Comparison of ENCODE assay signal across 8 cellular contexts in genomic region chr2:197191177-197191947, GRCh38.
DNase-seq lines count a peak whose midpoint lies in the region; ATAC-seq, FAIRE-seq and TF ChIP-seq lines count a peak whose summit lies in the region.

No MANE protein-coding gene starts in this region.

- ATAC-seq in heart left ventricle (no peak), right cardiac atrium (no peak), HG02759 (IDR thresholded peaks at IDR 0.05; ENCODE audit: unreplicated experiment) (peak; percentile 67), HG03565 (IDR thresholded peaks at IDR 0.05; ENCODE audit: unreplicated experiment) (no peak)

- in situ Hi-C loops in astrocyte of the cerebellum (cut with HindIII; ENCODE audit: low sequenced_read_pairs) = loop anchor here (5.0 kb wide), 2 partner anchors 106 to 186 kb away; no protein-coding TSS in a partner anchor

- no peaks in the 10 kb centered on the region for H3K9me1 ChIP-seq in keratinocyte (ENCODE audit: control insufficient read depth, extremely low read depth, insufficient read depth, low read length)

- H3K4me3 ChIP-seq in heart left ventricle (no peak overlapping the region), right cardiac atrium (ENCODE audit: low read length) (no peak overlapping the region), astrocyte of the cerebellum (ENCODE audit: low read depth, low read length) (no peak overlapping the region), keratinocyte (ENCODE audit: control insufficient read depth in 2 of 3, extremely low read depth in 1 of 3, insufficient read depth in 2 of 3, low read depth in 1 of 3, low read length in 3 of 3) (no peak overlapping the region), thyroid gland (replicated peaks in 1 of 3) (no peak overlapping the region)

- TF ChIP-seq CTCF in heart left ventricle (IDR thresholded peaks at IDR 0.05) (peak; percentile 55 to 80 (median 72)), astrocyte of the cerebellum (IDR thresholded peaks at IDR 0.05; ENCODE audit: low read depth, low read length, missing control alignments) (peak; percentile 46), keratinocyte (optimal IDR thresholded peaks at IDR 0.05 in 1 of 3, IDR thresholded peaks at IDR 0.05 in 1 of 3, conservative IDR thresholded peaks at IDR 0.05 in 1 of 3; ENCODE audit: extremely low read depth in 1 of 3, insufficient read depth in 2 of 3, low read length in 3 of 3) (peak in 2 of 3 experiments; percentile 34 to 51), thyroid gland (IDR thresholded peaks at IDR 0.05) (peak; percentile 33 to 81 (median 54))

- no peaks in the 10 kb centered on the region for H3K79me2 ChIP-seq in keratinocyte (ENCODE audit: control insufficient read depth, insufficient read depth, low read length)

- no peaks in the 10 kb centered on the region for H3K36me3 ChIP-seq in heart left ventricle
- H3K36me3 ChIP-seq in keratinocyte (ENCODE audit: control insufficient read depth in 2 of 2, extremely low read depth in 1 of 2, insufficient read depth in 2 of 2, low read length in 2 of 2) = no peaks in the 10 kb centered on the region
- no peaks in the 10 kb centered on the region for H3K36me3 ChIP-seq in thyroid gland

- dilution Hi-C loops in keratinocyte (cut with MboI; ENCODE audit: extremely low pct_ligation_motif_present, low sequenced_read_pairs) = loop anchor here (25.0 kb wide), 1 partner anchor 171 kb away; no protein-coding TSS in a partner anchor

- no peak overlapping the region for H3K9ac ChIP-seq in keratinocyte (ENCODE audit: control insufficient read depth, extremely low read depth, insufficient read depth, low read length)

- H3K4me1 ChIP-seq in heart left ventricle = peaks cover 0 to 24% (median 11%) of the 10 kb centered on the region in 12 donors
- H3K4me1 ChIP-seq in right cardiac atrium (ENCODE audit: control insufficient read depth, insufficient read depth, low read length) = peaks cover 4% of the 10 kb centered on the region
- H3K4me1 ChIP-seq in keratinocyte (ENCODE audit: control insufficient read depth, extremely low read depth, insufficient read depth, low read length) = no peaks in the 10 kb centered on the region
- peaks cover 0 to 3% of the 10 kb centered on the region in 2 donors for H3K4me1 ChIP-seq in thyroid gland

- H3K27ac ChIP-seq in heart left ventricle = peak overlapping the region in 1 of 12 donors; percentile 18
- no peak overlapping the region for H3K27ac ChIP-seq in right cardiac atrium (ENCODE audit: low read length)
- H3K27ac ChIP-seq in keratinocyte (ENCODE audit: control insufficient read depth, insufficient read depth, low read length) = no peak overlapping the region
- H3K27ac ChIP-seq in thyroid gland = no peak overlapping the region

- H3K9me3 ChIP-seq in heart left ventricle (no peaks in the 10 kb centered on the region), right cardiac atrium (ENCODE audit: control insufficient read depth, low read length) (no peaks in the 10 kb centered on the region), keratinocyte (ENCODE audit: control insufficient read depth, low read depth, low read length) (no peaks in the 10 kb centered on the region), thyroid gland (no peaks in the 10 kb centered on the region)

- DNase-seq in heart left ventricle = no peak
- DNase-seq in right cardiac atrium = no peak
- DNase-seq in NCI-H460 (ENCODE audit: extremely low read depth, low read depth) = peak; percentile 44
- DNase-seq in astrocyte of the cerebellum (ENCODE audit: low read depth) = peak; percentile 27
- DNase-seq in keratinocyte (ENCODE audit: low read depth, low spot score) = no peak
- no peak for DNase-seq in thyroid gland

- no peak overlapping the region for H3K4me2 ChIP-seq in keratinocyte (ENCODE audit: control insufficient read depth, extremely low read depth, insufficient read depth, low read depth, low read length)

- H2AFZ ChIP-seq in keratinocyte (ENCODE audit: control insufficient read depth, low read length) = no peak overlapping the region

- WGBS in heart left ventricle, 4 donors = 33 to 50% (median 41%) methylated on average over 4 of the region's 4 CpGs
- WGBS in right cardiac atrium = 24% methylated on average over 4 of the region's 4 CpGs
- 46% methylated on average over 4 of the region's 4 CpGs for WGBS in thyroid gland, 2 donors

- FAIRE-seq in keratinocyte (lab: Jason Lieb, UNC) = peak; percentile 67

- H3K27me3 ChIP-seq in heart left ventricle = no peaks in the 10 kb centered on the region
- no peaks in the 10 kb centered on the region for H3K27me3 ChIP-seq in right cardiac atrium (ENCODE audit: control insufficient read depth, insufficient read depth)
- no peaks in the 10 kb centered on the region for H3K27me3 ChIP-seq in keratinocyte (ENCODE audit: control insufficient read depth, extremely low read depth, insufficient read depth, low read length)
- no peaks in the 10 kb centered on the region for H3K27me3 ChIP-seq in thyroid gland

- no peak for TF ChIP-seq POLR2A in heart left ventricle (IDR thresholded peaks at IDR 0.05)
- TF ChIP-seq POLR2A in thyroid gland (IDR thresholded peaks at IDR 0.05) = no peak

- intact Hi-C loops in heart left ventricle (cut with DNase I) (loop anchor here (1.0 to 10.0 kb wide), 10 partner anchors 74 to 583 kb away; partner anchors contain the start of gene ANKRD44 (in 9 of the 10)), right cardiac atrium (cut with DNase I) (loop anchor here (5.0 to 10.0 kb wide), 3 partner anchors 121 to 186 kb away; partner anchors contain the start of gene ANKRD44 (in 2 of the 4)), thyroid gland (cut with DNase I) (loop anchor here (5.0 kb wide), 2 partner anchors 121 to 186 kb away; partner anchors contain the start of gene ANKRD44)

- H4K20me1 ChIP-seq in keratinocyte (ENCODE audit: control insufficient read depth, extremely low read depth, insufficient read depth, low read length) = no peaks in the 10 kb centered on the region

Comparison
In these comparisons a context has a peak if more than half of its experiments do, and no peak if none do; other contexts are left out.
1. DNase-seq: peak in NCI-H460 (single experiment) and astrocyte of the cerebellum (single experiment); none in heart left ventricle (0 of 5), right cardiac atrium (0 of 3), keratinocyte (single experiment) and thyroid gland (0 of 2).
2. Peak in every context shown above with its lines, with median percentiles within 50 percentile points of each other: CTCF ChIP-seq.